8 cellular contexts compared by ENCODE assay signal in the genomic region with DNA sequence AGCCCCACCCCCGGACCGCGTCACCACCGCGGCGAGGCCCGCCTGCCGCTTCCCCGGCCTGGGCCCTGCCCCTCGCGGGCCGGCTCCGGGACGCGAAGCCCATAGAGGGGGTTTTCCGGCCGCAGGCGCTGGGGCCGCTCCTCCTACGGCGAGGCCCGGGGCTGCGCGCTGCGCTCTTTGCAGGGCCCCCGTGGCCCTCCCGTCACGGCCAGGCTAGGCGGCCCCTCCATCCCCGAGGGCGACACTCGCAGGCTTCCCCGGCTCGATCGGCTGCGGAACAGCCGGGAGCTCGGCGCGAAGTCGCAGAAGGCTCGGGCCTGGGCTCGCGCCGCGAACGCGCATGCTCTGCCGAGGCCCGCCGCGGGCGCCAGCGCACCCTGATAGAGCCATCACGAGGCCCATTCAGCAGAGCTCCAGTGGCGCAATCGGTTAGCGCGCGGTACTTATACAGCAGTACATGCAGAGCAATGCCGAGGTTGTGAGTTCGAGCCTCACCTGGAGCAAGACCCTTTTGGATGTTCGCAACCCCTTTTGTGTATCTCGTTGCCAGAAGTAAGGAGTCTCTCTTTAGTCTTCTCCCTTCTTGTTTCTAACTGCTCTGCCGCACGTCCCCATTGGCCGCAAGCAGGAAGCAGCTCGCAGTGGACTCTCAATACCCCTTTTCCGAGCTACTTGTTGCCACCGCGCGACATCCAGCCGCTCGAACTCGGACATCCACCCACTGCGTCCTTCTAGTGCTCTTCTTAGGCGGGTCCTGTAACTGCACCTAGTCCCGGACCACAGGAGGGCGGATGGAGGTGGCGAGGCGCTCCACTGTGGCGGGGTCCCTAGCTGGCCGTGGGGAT. TPM values are rescaled to one million over a fixed set of nuclear protein-coding genes. Genes with fewer than 3 reads are reported as not detected.
DNase-seq lines count a peak whose midpoint lies in the region; ATAC-seq and TF ChIP-seq lines count a peak whose summit lies in the region.

No MANE protein-coding gene starts in this region.

- H3K27me3 ChIP-seq in right cardiac atrium (ENCODE audit: control insufficient read depth, insufficient read depth) (no peaks in the 10 kb centered on the region), rectal smooth muscle tissue (ENCODE audit: control insufficient read depth, insufficient read depth, low read length) (no peaks in the 10 kb centered on the region), aorta (ENCODE audit: control insufficient read depth in 1 of 2, insufficient read depth in 2 of 2, low read length in 1 of 2) (no peaks in the 10 kb centered on the region)

- peak; percentile 78 for ATAC-seq in HG02885 (IDR thresholded peaks at IDR 0.05; ENCODE audit: poor library complexity, unreplicated experiment)
- peak; percentile 93 to 94 for ATAC-seq in right cardiac atrium
- peak; percentile 96 for ATAC-seq in aorta (ENCODE audit: low FRiP score)

- intact Hi-C loops in right cardiac atrium (cut with DNase I) = no loop called here
- intact Hi-C loops in aorta (cut with DNase I) = no loop called here

- peak overlapping the region; percentile 100 for H3K27ac Mint-ChIP-seq in T-helper 1 cell treated with Interleukin-12 subunit alpha and Interleukin-12 subunit beta and Interleukin-4 antibody, amounts not matched to agents 30 μg/mL and 1 μg/mL, for 36 hours

- under 1% methylated on average over 83 of the region's 83 CpGs for WGBS in right cardiac atrium
- 0 to 1% methylated on average over 65 to 83 of the region's 83 CpGs for WGBS in aorta, 2 donors

- no peaks in the 10 kb centered on the region for H3K36me3 Mint-ChIP-seq in T-helper 1 cell treated with Interleukin-12 subunit alpha and Interleukin-12 subunit beta and Interleukin-4 antibody, amounts not matched to agents 30 μg/mL and 1 μg/mL, for 36 hours (ENCODE audit: low read depth)

- peak overlapping the region; percentile 71 for H3K9ac ChIP-seq in rectal smooth muscle tissue (ENCODE audit: low read length)

- H3K27ac ChIP-seq in angular gyrus (ENCODE audit: low read depth, low read length) = peak overlapping the region; percentile 91
- H3K27ac ChIP-seq in right cardiac atrium (ENCODE audit: low read length) = peak overlapping the region; percentile 93
- peak overlapping the region; percentile 97 for H3K27ac ChIP-seq in rectal smooth muscle tissue (ENCODE audit: low read depth, low read length)
- H3K27ac ChIP-seq in aorta (ENCODE audit: low read depth in 1 of 2, low read length in 2 of 2) = peak overlapping the region; percentile 38 to 84

- H3K4me1 ChIP-seq in right cardiac atrium (ENCODE audit: control insufficient read depth, insufficient read depth, low read length) (peaks cover 4% of the 10 kb centered on the region), rectal smooth muscle tissue (ENCODE audit: control insufficient read depth, insufficient read depth, low read length) (peaks cover 8% of the 10 kb centered on the region), aorta (ENCODE audit: control insufficient read depth in 1 of 2, insufficient read depth in 2 of 2, low read length in 2 of 2) (peaks cover 0 to 4% of the 10 kb centered on the region in 2 donors)

- DNase-seq in NCI-H1694 (lab: John Stamatoyannopoulos, UW) = peak; percentile 97
- peak; percentile 94 to 98 (median 97) for DNase-seq in right cardiac atrium
- DNase-seq in aorta = peak; percentile 97

- peaks cover 8% of the 10 kb centered on the region for H3K27me3 Mint-ChIP-seq in T-helper 1 cell treated with Interleukin-12 subunit alpha and Interleukin-12 subunit beta and Interleukin-4 antibody, amounts not matched to agents 30 μg/mL and 1 μg/mL, for 36 hours (ENCODE audit: low read depth)

- no peaks in the 10 kb centered on the region for H3K36me3 ChIP-seq in rectal smooth muscle tissue (ENCODE audit: control insufficient read depth, insufficient read depth, low read length)
- no peaks in the 10 kb centered on the region for H3K36me3 ChIP-seq in aorta (ENCODE audit: control insufficient read depth in 1 of 2, insufficient read depth in 2 of 2, low read length in 1 of 2)

- TF ChIP-seq POLR2A in GM15510 (IDR thresholded peaks at IDR 0.05; ENCODE audit: borderline replicate concordance, extremely low read depth, insufficient read length) = peak; percentile 74

- peaks cover 5% of the 10 kb centered on the region for H3K9me3 Mint-ChIP-seq in T-helper 1 cell treated with Interleukin-12 subunit alpha and Interleukin-12 subunit beta and Interleukin-4 antibody, amounts not matched to agents 30 μg/mL and 1 μg/mL, for 36 hours

- no peaks in the 10 kb centered on the region for H3K9me3 ChIP-seq in right cardiac atrium (ENCODE audit: control insufficient read depth, low read length)
- no peaks in the 10 kb centered on the region for H3K9me3 ChIP-seq in aorta (ENCODE audit: control insufficient read depth, low read length)

- H3K4me1 Mint-ChIP-seq in T-helper 1 cell treated with Interleukin-12 subunit alpha and Interleukin-12 subunit beta and Interleukin-4 antibody, amounts not matched to agents 30 μg/mL and 1 μg/mL, for 36 hours (ENCODE audit: low read depth) = peaks cover 21% of the 10 kb centered on the region

- H3K4me3 Mint-ChIP-seq in T-helper 1 cell treated with Interleukin-12 subunit alpha and Interleukin-12 subunit beta and Interleukin-4 antibody, amounts not matched to agents 30 μg/mL and 1 μg/mL, for 36 hours = peak overlapping the region; percentile 95

- peak overlapping the region; percentile 60 for H3K4me3 ChIP-seq in right cardiac atrium (ENCODE audit: low read length)
- H3K4me3 ChIP-seq in rectal smooth muscle tissue (ENCODE audit: low read length) = peak overlapping the region; percentile 73
- peak overlapping the region; percentile 34 to 95 for H3K4me3 ChIP-seq in aorta (ENCODE audit: low read length in 2 of 2)

RNA-seq across cellular contexts. Expression of gene HAAO, which starts 18.0 kb away (rescaled TPM):
- total RNA-seq in right cardiac atrium (1 to 10 TPM; 3.5 to 5.9 (median 5.0) TPM), aorta (10 to 100 TPM; 22.0 to 29.1 TPM)
- polyA plus RNA-seq in right cardiac atrium (4.6 TPM), aorta (10 to 100 TPM; 33.4 to 54.5 TPM)

RNA-seq across cellular contexts. Expression of gene OXER1, which starts 46.4 kb away (rescaled TPM):
- 1 to 10 TPM in 1 of 4 donors, under 1 TPM in 3; 0.66 to 1.6 (median 0.83) TPM for total RNA-seq in right cardiac atrium
- polyA plus RNA-seq in right cardiac atrium = 0.68 TPM
- 1 to 10 TPM; 2.2 to 4.2 TPM for total RNA-seq in aorta
- 1 to 10 TPM; 3.0 to 6.2 TPM for polyA plus RNA-seq in aorta

Comparison
In these comparisons a context has a peak if more than half of its experiments do, and no peak if none do; other contexts are left out.
1. Peak in every context shown above with its lines: DNase-seq, ATAC-seq, H3K4me3 ChIP-seq and H3K27ac ChIP-seq.